In the genomic region with DNA sequence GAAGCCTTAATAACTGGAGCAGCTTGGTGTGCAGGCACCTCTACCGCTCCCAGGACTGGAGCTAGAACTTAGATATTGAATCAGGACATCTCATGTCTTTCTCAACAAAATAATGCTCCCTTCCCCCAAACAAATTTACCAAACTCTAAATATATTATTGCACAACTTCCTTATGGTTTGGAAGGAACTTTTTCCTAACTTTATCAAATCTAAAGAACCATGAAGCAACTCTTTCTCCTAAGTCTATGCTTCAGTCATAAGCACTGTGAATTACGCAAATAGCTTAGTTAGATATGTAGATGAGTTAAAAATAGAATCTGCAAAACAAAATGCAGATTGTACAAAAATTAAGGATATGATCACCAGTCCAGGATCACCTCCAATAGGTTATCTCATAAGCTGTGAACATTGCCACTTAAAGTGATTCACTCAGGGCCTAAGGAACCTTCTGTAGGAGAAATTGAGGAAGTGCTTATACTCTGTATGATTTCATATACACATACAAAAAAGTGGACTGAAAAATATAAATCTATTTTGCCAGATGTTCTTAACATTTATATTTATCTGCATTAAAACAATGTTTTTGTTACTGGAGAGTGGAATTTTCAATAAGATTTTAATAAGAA, we compare ENCODE assay signal across 1 cellular context.
TF ChIP-seq lines count a peak whose summit lies in the region.

No MANE protein-coding gene starts in this region.

TF ChIP-seq in IMR-90, 13 proteins besides CTCF, POLR2A, EP300 and RAD21:
- TF ChIP-seq MXI1 (IDR thresholded peaks at IDR 0.05; ENCODE audit: borderline replicate concordance, low read depth, low read length) (no peak), FOS (IDR thresholded peaks at IDR 0.05; ENCODE audit: low read depth, low read length) (no peak), CEBPB (IDR thresholded peaks at IDR 0.05; ENCODE audit: low read depth, low read length) (peak; percentile 69), CHD1 (IDR thresholded peaks at IDR 0.05; ENCODE audit: low read depth, low read length) (no peak), RFX5 (IDR thresholded peaks at IDR 0.05; ENCODE audit: low read depth, low read length) (no peak)
- TF ChIP-seq, protein P1, sequence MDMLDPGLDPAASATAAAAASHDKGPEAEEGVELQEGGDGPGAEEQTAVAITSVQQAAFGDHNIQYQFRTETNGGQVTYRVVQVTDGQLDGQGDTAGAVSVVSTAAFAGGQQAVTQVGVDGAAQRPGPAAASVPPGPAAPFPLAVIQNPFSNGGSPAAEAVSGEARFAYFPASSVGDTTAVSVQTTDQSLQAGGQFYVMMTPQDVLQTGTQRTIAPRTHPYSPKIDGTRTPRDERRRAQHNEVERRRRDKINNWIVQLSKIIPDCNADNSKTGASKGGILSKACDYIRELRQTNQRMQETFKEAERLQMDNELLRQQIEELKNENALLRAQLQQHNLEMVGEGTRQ (IDR thresholded peaks at IDR 0.05; ENCODE audit: low read depth, low read length), result no peak
TF ChIP-seq in IMR-90: peak in this region for 1.
